ENCODE assay signal across 1 cellular context in genomic region chr6:34476462-34476861, GRCh38.
TF ChIP-seq lines count a peak whose summit lies in the region.

No MANE protein-coding gene starts in this region.

TF ChIP-seq in IMR-90, 13 proteins besides CTCF, POLR2A, EP300 and RAD21:
- no peak for TF ChIP-seq CEBPB (IDR thresholded peaks at IDR 0.05; ENCODE audit: low read depth, low read length)
- no peak for TF ChIP-seq FOS (IDR thresholded peaks at IDR 0.05; ENCODE audit: low read depth, low read length)
- no peak for TF ChIP-seq NFE2L2 (IDR thresholded peaks at IDR 0.05; ENCODE audit: low read depth, low read length)
